In the genomic region with DNA sequence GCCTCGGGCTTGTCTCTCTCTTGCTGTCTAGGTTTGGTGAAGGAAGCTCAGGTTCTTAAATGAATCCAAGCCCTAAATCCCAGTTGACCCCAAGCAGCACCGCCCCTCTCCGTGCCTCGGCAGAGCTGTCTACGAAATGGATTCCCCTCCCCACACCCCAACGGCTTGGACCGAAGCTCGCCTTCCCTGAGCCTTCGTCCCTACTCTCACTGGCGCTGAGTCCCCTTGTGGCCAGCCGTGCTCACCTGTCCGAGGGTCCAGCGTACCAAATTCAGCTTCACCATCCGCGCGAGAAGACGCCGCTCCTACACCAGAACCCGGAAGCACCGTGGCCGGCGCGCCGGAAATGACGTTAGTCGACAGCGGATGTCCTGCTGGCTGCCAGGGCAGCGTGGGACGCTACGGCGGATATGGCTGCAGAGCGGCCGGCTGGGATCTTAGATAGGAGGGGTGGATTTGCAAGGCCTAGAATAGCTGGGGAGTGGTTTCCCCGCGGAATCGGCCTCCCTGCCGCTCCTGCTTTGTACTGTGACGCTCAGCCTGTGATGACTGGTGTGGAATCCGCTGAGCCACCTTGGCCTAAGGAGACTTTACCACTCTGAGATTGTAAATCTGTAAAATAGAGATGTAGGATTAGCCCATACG, we compare ENCODE assay signal across 1 cellular context.
TF ChIP-seq lines count a peak whose summit lies in the region.

A gene (minus strand): TSS at position 325 of the 645 bp plus-strand sequence. CDS start 2,201 bp downstream, outside the sequence.

TF ChIP-seq in K562, 482 proteins besides CTCF, POLR2A, EP300 and RAD21 (continued from another document and continues in another):
- TF ChIP-seq, protein P1, sequence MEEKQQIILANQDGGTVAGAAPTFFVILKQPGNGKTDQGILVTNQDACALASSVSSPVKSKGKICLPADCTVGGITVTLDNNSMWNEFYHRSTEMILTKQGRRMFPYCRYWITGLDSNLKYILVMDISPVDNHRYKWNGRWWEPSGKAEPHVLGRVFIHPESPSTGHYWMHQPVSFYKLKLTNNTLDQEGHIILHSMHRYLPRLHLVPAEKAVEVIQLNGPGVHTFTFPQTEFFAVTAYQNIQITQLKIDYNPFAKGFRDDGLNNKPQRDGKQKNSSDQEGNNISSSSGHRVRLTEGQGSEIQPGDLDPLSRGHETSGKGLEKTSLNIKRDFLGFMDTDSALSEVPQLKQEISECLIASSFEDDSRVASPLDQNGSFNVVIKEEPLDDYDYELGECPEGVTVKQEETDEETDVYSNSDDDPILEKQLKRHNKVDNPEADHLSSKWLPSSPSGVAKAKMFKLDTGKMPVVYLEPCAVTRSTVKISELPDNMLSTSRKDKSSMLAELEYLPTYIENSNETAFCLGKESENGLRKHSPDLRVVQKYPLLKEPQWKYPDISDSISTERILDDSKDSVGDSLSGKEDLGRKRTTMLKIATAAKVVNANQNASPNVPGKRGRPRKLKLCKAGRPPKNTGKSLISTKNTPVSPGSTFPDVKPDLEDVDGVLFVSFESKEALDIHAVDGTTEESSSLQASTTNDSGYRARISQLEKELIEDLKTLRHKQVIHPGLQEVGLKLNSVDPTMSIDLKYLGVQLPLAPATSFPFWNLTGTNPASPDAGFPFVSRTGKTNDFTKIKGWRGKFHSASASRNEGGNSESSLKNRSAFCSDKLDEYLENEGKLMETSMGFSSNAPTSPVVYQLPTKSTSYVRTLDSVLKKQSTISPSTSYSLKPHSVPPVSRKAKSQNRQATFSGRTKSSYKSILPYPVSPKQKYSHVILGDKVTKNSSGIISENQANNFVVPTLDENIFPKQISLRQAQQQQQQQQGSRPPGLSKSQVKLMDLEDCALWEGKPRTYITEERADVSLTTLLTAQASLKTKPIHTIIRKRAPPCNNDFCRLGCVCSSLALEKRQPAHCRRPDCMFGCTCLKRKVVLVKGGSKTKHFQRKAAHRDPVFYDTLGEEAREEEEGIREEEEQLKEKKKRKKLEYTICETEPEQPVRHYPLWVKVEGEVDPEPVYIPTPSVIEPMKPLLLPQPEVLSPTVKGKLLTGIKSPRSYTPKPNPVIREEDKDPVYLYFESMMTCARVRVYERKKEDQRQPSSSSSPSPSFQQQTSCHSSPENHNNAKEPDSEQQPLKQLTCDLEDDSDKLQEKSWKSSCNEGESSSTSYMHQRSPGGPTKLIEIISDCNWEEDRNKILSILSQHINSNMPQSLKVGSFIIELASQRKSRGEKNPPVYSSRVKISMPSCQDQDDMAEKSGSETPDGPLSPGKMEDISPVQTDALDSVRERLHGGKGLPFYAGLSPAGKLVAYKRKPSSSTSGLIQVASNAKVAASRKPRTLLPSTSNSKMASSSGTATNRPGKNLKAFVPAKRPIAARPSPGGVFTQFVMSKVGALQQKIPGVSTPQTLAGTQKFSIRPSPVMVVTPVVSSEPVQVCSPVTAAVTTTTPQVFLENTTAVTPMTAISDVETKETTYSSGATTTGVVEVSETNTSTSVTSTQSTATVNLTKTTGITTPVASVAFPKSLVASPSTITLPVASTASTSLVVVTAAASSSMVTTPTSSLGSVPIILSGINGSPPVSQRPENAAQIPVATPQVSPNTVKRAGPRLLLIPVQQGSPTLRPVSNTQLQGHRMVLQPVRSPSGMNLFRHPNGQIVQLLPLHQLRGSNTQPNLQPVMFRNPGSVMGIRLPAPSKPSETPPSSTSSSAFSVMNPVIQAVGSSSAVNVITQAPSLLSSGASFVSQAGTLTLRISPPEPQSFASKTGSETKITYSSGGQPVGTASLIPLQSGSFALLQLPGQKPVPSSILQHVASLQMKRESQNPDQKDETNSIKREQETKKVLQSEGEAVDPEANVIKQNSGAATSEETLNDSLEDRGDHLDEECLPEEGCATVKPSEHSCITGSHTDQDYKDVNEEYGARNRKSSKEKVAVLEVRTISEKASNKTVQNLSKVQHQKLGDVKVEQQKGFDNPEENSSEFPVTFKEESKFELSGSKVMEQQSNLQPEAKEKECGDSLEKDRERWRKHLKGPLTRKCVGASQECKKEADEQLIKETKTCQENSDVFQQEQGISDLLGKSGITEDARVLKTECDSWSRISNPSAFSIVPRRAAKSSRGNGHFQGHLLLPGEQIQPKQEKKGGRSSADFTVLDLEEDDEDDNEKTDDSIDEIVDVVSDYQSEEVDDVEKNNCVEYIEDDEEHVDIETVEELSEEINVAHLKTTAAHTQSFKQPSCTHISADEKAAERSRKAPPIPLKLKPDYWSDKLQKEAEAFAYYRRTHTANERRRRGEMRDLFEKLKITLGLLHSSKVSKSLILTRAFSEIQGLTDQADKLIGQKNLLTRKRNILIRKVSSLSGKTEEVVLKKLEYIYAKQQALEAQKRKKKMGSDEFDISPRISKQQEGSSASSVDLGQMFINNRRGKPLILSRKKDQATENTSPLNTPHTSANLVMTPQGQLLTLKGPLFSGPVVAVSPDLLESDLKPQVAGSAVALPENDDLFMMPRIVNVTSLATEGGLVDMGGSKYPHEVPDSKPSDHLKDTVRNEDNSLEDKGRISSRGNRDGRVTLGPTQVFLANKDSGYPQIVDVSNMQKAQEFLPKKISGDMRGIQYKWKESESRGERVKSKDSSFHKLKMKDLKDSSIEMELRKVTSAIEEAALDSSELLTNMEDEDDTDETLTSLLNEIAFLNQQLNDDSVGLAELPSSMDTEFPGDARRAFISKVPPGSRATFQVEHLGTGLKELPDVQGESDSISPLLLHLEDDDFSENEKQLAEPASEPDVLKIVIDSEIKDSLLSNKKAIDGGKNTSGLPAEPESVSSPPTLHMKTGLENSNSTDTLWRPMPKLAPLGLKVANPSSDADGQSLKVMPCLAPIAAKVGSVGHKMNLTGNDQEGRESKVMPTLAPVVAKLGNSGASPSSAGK (IDR thresholded peaks at IDR 0.05): no peak
- peak; percentile 60; the same call in 1 of the 2 replicates for TF ChIP-seq CXXC5 (CRISPR knock-in tag; IDR thresholded peaks at IDR 0.05)
- TF ChIP-seq ETV5 (CRISPR knock-in tag; IDR thresholded peaks at IDR 0.05; ENCODE audit: low read depth): peak; percentile 84
- no peak for TF ChIP-seq CEBPB (tag; IDR thresholded peaks at IDR 0.05)
- TF ChIP-seq, protein P2, sequence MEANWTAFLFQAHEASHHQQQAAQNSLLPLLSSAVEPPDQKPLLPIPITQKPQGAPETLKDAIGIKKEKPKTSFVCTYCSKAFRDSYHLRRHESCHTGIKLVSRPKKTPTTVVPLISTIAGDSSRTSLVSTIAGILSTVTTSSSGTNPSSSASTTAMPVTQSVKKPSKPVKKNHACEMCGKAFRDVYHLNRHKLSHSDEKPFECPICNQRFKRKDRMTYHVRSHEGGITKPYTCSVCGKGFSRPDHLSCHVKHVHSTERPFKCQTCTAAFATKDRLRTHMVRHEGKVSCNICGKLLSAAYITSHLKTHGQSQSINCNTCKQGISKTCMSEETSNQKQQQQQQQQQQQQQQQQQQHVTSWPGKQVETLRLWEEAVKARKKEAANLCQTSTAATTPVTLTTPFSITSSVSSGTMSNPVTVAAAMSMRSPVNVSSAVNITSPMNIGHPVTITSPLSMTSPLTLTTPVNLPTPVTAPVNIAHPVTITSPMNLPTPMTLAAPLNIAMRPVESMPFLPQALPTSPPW (CRISPR knock-in tag; IDR thresholded peaks at IDR 0.05): peak; percentile 39; the same call in 1 of the 2 replicates
- no peak for TF ChIP-seq RBM34 (IDR thresholded peaks at IDR 0.05; ENCODE audit: borderline replicate concordance, insufficient read depth, low read length)
- TF ChIP-seq, protein P3, sequence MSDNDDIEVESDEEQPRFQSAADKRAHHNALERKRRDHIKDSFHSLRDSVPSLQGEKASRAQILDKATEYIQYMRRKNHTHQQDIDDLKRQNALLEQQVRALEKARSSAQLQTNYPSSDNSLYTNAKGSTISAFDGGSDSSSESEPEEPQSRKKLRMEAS (CRISPR knock-in tag; IDR thresholded peaks at IDR 0.05): peak; percentile 81
- TF ChIP-seq, protein P4, sequence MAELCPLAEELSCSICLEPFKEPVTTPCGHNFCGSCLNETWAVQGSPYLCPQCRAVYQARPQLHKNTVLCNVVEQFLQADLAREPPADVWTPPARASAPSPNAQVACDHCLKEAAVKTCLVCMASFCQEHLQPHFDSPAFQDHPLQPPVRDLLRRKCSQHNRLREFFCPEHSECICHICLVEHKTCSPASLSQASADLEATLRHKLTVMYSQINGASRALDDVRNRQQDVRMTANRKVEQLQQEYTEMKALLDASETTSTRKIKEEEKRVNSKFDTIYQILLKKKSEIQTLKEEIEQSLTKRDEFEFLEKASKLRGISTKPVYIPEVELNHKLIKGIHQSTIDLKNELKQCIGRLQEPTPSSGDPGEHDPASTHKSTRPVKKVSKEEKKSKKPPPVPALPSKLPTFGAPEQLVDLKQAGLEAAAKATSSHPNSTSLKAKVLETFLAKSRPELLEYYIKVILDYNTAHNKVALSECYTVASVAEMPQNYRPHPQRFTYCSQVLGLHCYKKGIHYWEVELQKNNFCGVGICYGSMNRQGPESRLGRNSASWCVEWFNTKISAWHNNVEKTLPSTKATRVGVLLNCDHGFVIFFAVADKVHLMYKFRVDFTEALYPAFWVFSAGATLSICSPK (IDR thresholded peaks at IDR 0.05; ENCODE audit: borderline replicate concordance): no peak
- TF ChIP-seq BRF1 (IDR thresholded peaks at IDR 0.05; ENCODE audit: borderline replicate concordance, extremely low read depth, insufficient read length): no peak
- TF ChIP-seq, protein P5, sequence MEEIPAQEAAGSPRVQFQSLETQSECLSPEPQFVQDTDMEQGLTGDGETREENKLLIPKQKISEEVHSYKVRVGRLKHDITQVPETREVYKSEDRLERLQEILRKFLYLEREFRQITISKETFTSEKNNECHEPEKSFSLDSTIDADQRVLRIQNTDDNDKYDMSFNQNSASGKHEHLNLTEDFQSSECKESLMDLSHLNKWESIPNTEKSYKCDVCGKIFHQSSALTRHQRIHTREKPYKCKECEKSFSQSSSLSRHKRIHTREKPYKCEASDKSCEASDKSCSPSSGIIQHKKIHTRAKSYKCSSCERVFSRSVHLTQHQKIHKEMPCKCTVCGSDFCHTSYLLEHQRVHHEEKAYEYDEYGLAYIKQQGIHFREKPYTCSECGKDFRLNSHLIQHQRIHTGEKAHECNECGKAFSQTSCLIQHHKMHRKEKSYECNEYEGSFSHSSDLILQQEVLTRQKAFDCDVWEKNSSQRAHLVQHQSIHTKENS (CRISPR knock-in tag; IDR thresholded peaks at IDR 0.05): no peak
- TF ChIP-seq RBM25 (IDR thresholded peaks at IDR 0.05; ENCODE audit: low read depth, low read length, severe bottlenecking): no peak
- TF ChIP-seq, protein P6, sequence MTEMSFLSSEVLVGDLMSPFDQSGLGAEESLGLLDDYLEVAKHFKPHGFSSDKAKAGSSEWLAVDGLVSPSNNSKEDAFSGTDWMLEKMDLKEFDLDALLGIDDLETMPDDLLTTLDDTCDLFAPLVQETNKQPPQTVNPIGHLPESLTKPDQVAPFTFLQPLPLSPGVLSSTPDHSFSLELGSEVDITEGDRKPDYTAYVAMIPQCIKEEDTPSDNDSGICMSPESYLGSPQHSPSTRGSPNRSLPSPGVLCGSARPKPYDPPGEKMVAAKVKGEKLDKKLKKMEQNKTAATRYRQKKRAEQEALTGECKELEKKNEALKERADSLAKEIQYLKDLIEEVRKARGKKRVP (CRISPR knock-in tag; IDR thresholded peaks at IDR 0.05): no peak
- TF ChIP-seq SUPT5H (IDR thresholded peaks at IDR 0.05): peak; percentile 81
- peak; percentile 76 for TF ChIP-seq ATF7 (IDR thresholded peaks at IDR 0.05)
- TF ChIP-seq, protein P7, sequence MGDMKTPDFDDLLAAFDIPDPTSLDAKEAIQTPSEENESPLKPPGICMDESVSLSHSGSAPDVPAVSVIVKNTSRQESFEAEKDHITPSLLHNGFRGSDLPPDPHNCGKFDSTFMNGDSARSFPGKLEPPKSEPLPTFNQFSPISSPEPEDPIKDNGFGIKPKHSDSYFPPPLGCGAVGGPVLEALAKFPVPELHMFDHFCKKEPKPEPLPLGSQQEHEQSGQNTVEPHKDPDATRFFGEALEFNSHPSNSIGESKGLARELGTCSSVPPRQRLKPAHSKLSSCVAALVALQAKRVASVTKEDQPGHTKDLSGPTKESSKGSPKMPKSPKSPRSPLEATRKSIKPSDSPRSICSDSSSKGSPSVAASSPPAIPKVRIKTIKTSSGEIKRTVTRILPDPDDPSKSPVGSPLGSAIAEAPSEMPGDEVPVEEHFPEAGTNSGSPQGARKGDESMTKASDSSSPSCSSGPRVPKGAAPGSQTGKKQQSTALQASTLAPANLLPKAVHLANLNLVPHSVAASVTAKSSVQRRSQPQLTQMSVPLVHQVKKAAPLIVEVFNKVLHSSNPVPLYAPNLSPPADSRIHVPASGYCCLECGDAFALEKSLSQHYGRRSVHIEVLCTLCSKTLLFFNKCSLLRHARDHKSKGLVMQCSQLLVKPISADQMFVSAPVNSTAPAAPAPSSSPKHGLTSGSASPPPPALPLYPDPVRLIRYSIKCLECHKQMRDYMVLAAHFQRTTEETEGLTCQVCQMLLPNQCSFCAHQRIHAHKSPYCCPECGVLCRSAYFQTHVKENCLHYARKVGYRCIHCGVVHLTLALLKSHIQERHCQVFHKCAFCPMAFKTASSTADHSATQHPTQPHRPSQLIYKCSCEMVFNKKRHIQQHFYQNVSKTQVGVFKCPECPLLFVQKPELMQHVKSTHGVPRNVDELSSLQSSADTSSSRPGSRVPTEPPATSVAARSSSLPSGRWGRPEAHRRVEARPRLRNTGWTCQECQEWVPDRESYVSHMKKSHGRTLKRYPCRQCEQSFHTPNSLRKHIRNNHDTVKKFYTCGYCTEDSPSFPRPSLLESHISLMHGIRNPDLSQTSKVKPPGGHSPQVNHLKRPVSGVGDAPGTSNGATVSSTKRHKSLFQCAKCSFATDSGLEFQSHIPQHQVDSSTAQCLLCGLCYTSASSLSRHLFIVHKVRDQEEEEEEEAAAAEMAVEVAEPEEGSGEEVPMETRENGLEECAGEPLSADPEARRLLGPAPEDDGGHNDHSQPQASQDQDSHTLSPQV (IDR thresholded peaks at IDR 0.05): no peak
- TF ChIP-seq PTBP1 (IDR thresholded peaks at IDR 0.05; ENCODE audit: low read depth, low read length): no peak
- TF ChIP-seq ASH1L (IDR thresholded peaks at IDR 0.05; ENCODE audit: borderline replicate concordance, low read depth, partially characterized antibody): no peak
- TF ChIP-seq NCOA4 (IDR thresholded peaks at IDR 0.05; ENCODE audit: partially characterized antibody): no peak
- TF ChIP-seq ATF1 (CRISPR knock-in tag; IDR thresholded peaks at IDR 0.05): peak; percentile 77
- TF ChIP-seq ATF1 (tag; IDR thresholded peaks at IDR 0.05): peak; percentile 96
- no peak for TF ChIP-seq HNRNPH1 (optimal IDR thresholded peaks at IDR 0.05; ENCODE audit: low read depth, low read length)
